Comparison of ENCODE assay signal across 29 cellular contexts in the genomic region with DNA sequence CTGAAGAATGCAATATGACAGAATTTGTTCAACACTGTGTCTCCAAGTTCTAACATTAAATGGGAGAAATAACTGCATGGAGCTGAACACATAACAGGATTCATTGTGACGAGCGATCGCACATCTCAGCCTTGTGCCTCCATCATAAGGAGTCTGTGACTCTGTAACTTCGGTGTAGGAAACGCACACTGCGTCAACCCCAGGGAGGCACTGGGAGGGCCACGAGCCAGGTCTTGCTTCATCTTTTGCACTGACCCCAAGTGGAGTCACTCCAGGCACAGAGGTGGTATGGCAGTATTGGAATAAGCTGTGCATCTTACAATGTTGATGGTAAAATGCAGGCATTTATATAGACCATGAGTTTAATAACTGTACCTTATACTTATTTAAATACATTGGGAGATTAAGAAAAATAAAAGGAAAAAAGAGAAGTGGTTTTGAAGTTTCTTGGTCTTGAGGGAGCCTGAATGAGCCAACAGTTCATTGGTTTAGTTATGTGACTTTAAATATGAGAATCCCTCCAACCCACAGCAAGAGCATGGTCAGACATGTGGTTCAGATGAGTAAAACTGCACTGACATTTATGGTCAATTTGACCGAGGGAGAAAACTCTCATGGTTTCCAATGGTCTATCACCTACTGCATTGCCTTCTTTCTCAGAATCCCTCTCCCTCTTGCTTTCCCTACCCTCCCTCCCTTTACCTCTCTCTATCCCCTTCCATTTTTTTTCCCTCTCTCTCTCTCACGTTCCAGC. TPM values are rescaled to one million over a fixed set of nuclear protein-coding genes. Genes with fewer than 3 reads are reported as not detected.
DNase-seq lines count a peak whose midpoint lies in the region; ATAC-seq and TF ChIP-seq lines count a peak whose summit lies in the region.
"Had no signal": no experiment of that assay in that cellular context is flagged by ENCODE, and none has a peak within 500 bp of the region (broad histone marks: within the 10 kb centered on the region; RNA-seq: fewer than 3 reads in every experiment).

No MANE protein-coding gene starts in this region.

- H3K4me1 ChIP-seq in OCI-LY3 (ENCODE audit: low read length), result no peaks in the 10 kb centered on the region
- H3K4me1 ChIP-seq in tibial nerve, result peaks cover 0 to 53% (median 8%) of the 10 kb centered on the region in 4 donors

- H3K27me3 Mint-ChIP-seq in activated CD8-positive, alpha-beta T cell treated with anti-CD3 and anti-CD28 coated beads for 36 hours, result peaks cover 22% of the 10 kb centered on the region
- H3K27me3 Mint-ChIP-seq in activated CD8-positive, alpha-beta T cell treated with anti-CD3 and anti-CD28 coated beads, Interleukin-2, amount 10 ng/mL, durations not matched to agents 7 days and 5 days (ENCODE audit: low read depth), result peaks cover 14% of the 10 kb centered on the region
- peaks cover 51% of the 10 kb centered on the region for H3K27me3 Mint-ChIP-seq in nephron progenitor cell (ENCODE audit: low read depth, poor library complexity)

- no peak for TF ChIP-seq POLR2A in tibial nerve (IDR thresholded peaks at IDR 0.05)

- H3K4me3 ChIP-seq in OCI-LY3 (ENCODE audit: low read length), result no peak overlapping the region
- H3K4me3 ChIP-seq in tibial nerve, result peak overlapping the region in 1 of 4 donors; percentile 24
- H3K4me3 ChIP-seq: adrenal gland, PC-9, testis had no signal

- TF ChIP-seq CTCF in activated CD8-positive, alpha-beta T cell treated with anti-CD3 and anti-CD28 coated beads for 36 hours (IDR thresholded peaks at IDR 0.05), result no peak
- no peak for TF ChIP-seq CTCF in OCI-LY3 (IDR thresholded peaks at IDR 0.05; ENCODE audit: low read depth, low read length)
- no peak for TF ChIP-seq CTCF in nephron progenitor cell (IDR thresholded peaks at IDR 0.05)
- TF ChIP-seq CTCF in tibial nerve (IDR thresholded peaks at IDR 0.05), result no peak

- no peaks in the 10 kb centered on the region for H3K79me2 ChIP-seq in OCI-LY3 (ENCODE audit: low read length)

- no peak overlapping the region for H3K27ac Mint-ChIP-seq in activated CD8-positive, alpha-beta T cell treated with anti-CD3 and anti-CD28 coated beads for 36 hours
- H3K27ac Mint-ChIP-seq in activated CD8-positive, alpha-beta T cell treated with anti-CD3 and anti-CD28 coated beads, Interleukin-2, amount 10 ng/mL, durations not matched to agents 7 days and 5 days, result no peak overlapping the region
- peak overlapping the region; percentile 62 for H3K27ac Mint-ChIP-seq in nephron progenitor cell
- H3K27ac Mint-ChIP-seq: brain; CD8-positive, alpha-beta T cell; immature natural killer cell; naive thymus-derived CD8-positive, alpha-beta T cell; stimulated activated memory B cell treated with anti-CD40 and anti-IgM and Interleukin-4, amounts not matched to agents 10 μg/mL and 1 μg/mL and 100 μg/mL, for 72 hours had no signal

- no peak for ATAC-seq in activated CD8-positive, alpha-beta T cell treated with anti-CD3 and anti-CD28 coated beads for 36 hours
- ATAC-seq in activated CD8-positive, alpha-beta T cell treated with anti-CD3 and anti-CD28 coated beads, Interleukin-2, amount 10 ng/mL, durations not matched to agents 7 days and 5 days, result no peak
- ATAC-seq: CD8-positive, alpha-beta T cell; left ventricle myocardium superior; naive thymus-derived CD8-positive, alpha-beta T cell; Right ventricle myocardium inferior; stimulated activated memory B cell treated with anti-CD40 and anti-IgM and Interleukin-4, amounts not matched to agents 10 μg/mL and 1 μg/mL and 100 μg/mL, for 72 hours had no signal

- H2AFZ ChIP-seq in OCI-LY3 (ENCODE audit: low read depth, low read length), result no peak overlapping the region
- H2AFZ ChIP-seq: PC-9 had no signal

- no peaks in the 10 kb centered on the region for H3K9me3 Mint-ChIP-seq in activated CD8-positive, alpha-beta T cell treated with anti-CD3 and anti-CD28 coated beads for 36 hours
- no peaks in the 10 kb centered on the region for H3K9me3 Mint-ChIP-seq in activated CD8-positive, alpha-beta T cell treated with anti-CD3 and anti-CD28 coated beads, Interleukin-2, amount 10 ng/mL, durations not matched to agents 7 days and 5 days (ENCODE audit: insufficient read depth)
- peaks cover 20% of the 10 kb centered on the region for H3K9me3 Mint-ChIP-seq in nephron progenitor cell
- H3K9me3 Mint-ChIP-seq: CD8-positive, alpha-beta T cell; immature natural killer cell; stimulated activated memory B cell treated with anti-CD40 and anti-IgM and Interleukin-4, amounts not matched to agents 10 μg/mL and 1 μg/mL and 100 μg/mL, for 72 hours had no signal

- H3K36me3 ChIP-seq in OCI-LY3 (replicated peaks; ENCODE audit: low read depth, low read length), result no peaks in the 10 kb centered on the region
- H3K36me3 ChIP-seq in tibial nerve, result no peaks in the 10 kb centered on the region
- H3K36me3 ChIP-seq: adrenal gland had no signal

- H3K4me1 Mint-ChIP-seq in activated CD8-positive, alpha-beta T cell treated with anti-CD3 and anti-CD28 coated beads for 36 hours (ENCODE audit: low read depth), result peaks cover 2% of the 10 kb centered on the region
- peaks cover 11% of the 10 kb centered on the region for H3K4me1 Mint-ChIP-seq in activated CD8-positive, alpha-beta T cell treated with anti-CD3 and anti-CD28 coated beads, Interleukin-2, amount 10 ng/mL, durations not matched to agents 7 days and 5 days (ENCODE audit: low read depth)
- no peaks in the 10 kb centered on the region for H3K4me1 Mint-ChIP-seq in nephron progenitor cell
- H3K4me1 Mint-ChIP-seq: immature natural killer cell; stimulated activated memory B cell treated with anti-CD40 and anti-IgM and Interleukin-4, amounts not matched to agents 10 μg/mL and 1 μg/mL and 100 μg/mL, for 72 hours had no signal

- POLR2A ChIA-PET in activated CD8-positive, alpha-beta T cell treated with anti-CD3 and anti-CD28 coated beads for 36 hours (lab: Charles Lee), result no interaction called here
- POLR2A ChIA-PET in activated CD8-positive, alpha-beta T cell treated with anti-CD3 and anti-CD28 coated beads, Interleukin-2, amount 10 ng/mL, durations not matched to agents 7 days and 5 days (lab: Charles Lee), result no interaction called here

- intact Hi-C loops in activated CD8-positive, alpha-beta T cell treated with anti-CD3 and anti-CD28 coated beads for 36 hours (cut with micrococcal nuclease), result no loop called here
- intact Hi-C loops in posterior vena cava (cut with DNase I), result no loop called here

- H3K9ac ChIP-seq in OCI-LY3 (ENCODE audit: low read length), result no peak overlapping the region

- H3K27me3 ChIP-seq in OCI-LY3 (ENCODE audit: low read depth, low read length) (no peaks in the 10 kb centered on the region), tibial nerve (no peaks in the 10 kb centered on the region)
- H3K27me3 ChIP-seq: adrenal gland, testis had no signal

- no peaks in the 10 kb centered on the region for H3K36me3 Mint-ChIP-seq in activated CD8-positive, alpha-beta T cell treated with anti-CD3 and anti-CD28 coated beads for 36 hours (ENCODE audit: low read depth)
- H3K36me3 Mint-ChIP-seq in activated CD8-positive, alpha-beta T cell treated with anti-CD3 and anti-CD28 coated beads, Interleukin-2, amount 10 ng/mL, durations not matched to agents 7 days and 5 days (ENCODE audit: low read depth), result no peaks in the 10 kb centered on the region
- H3K36me3 Mint-ChIP-seq in nephron progenitor cell (ENCODE audit: low read depth), result no peaks in the 10 kb centered on the region
- H3K36me3 Mint-ChIP-seq: brain; CD8-positive, alpha-beta T cell; immature natural killer cell; stimulated activated memory B cell treated with anti-CD40 and anti-IgM and Interleukin-4, amounts not matched to agents 10 μg/mL and 1 μg/mL and 100 μg/mL, for 72 hours had no signal

- H3K4me3 Mint-ChIP-seq in activated CD8-positive, alpha-beta T cell treated with anti-CD3 and anti-CD28 coated beads for 36 hours, result no peak overlapping the region
- no peak overlapping the region for H3K4me3 Mint-ChIP-seq in activated CD8-positive, alpha-beta T cell treated with anti-CD3 and anti-CD28 coated beads, Interleukin-2, amount 10 ng/mL, durations not matched to agents 7 days and 5 days
- no peak overlapping the region for H3K4me3 Mint-ChIP-seq in nephron progenitor cell
- H3K4me3 Mint-ChIP-seq: brain; CD8-positive, alpha-beta T cell; immature natural killer cell; naive thymus-derived CD8-positive, alpha-beta T cell; stimulated activated memory B cell treated with anti-CD40 and anti-IgM and Interleukin-4, amounts not matched to agents 10 μg/mL and 1 μg/mL and 100 μg/mL, for 72 hours had no signal

- CTCF ChIA-PET in activated CD8-positive, alpha-beta T cell treated with anti-CD3 and anti-CD28 coated beads for 36 hours (lab: Charles Lee), result interaction anchor here (1.5 kb wide), 1 partner anchor 12 kb away, joined by 4 read pairs; no protein-coding TSS in a partner anchor
- CTCF ChIA-PET in activated CD8-positive, alpha-beta T cell treated with anti-CD3 and anti-CD28 coated beads, Interleukin-2, amount 10 ng/mL, durations not matched to agents 7 days and 5 days (lab: Charles Lee), result interaction anchor here (2.8 kb wide), 1 partner anchor 13 kb away, joined by 8 read pairs; no protein-coding TSS in a partner anchor

- in situ Hi-C loops in G401 (cut with HindIII; ENCODE audit: low sequenced_read_pairs), result no loop called here

- no peaks in the 10 kb centered on the region for H4K20me1 ChIP-seq in OCI-LY3 (ENCODE audit: insufficient read depth, low read length)

- H3K27ac ChIP-seq in OCI-LY3 (ENCODE audit: low read length) (no peak overlapping the region), tibial nerve (peak overlapping the region in 3 of 4 donors; percentile 16 to 100 (median 98))
- H3K27ac ChIP-seq: adrenal gland, HL-60, PC-9, testis, VCaP had no signal

- TF ChIP-seq EP300 in tibial nerve (IDR thresholded peaks at IDR 0.05), result peak in 1 of 2 donors; percentile 34

- peak; percentile 15 for DNase-seq in activated CD8-positive, alpha-beta T cell treated with anti-CD3 and anti-CD28 coated beads for 36 hours
- DNase-seq in activated CD8-positive, alpha-beta T cell treated with anti-CD3 and anti-CD28 coated beads, Interleukin-2, amount 10 ng/mL, durations not matched to agents 7 days and 5 days, result no peak
- DNase-seq in nephron progenitor cell (no peak), tibial nerve (ENCODE audit: low spot score in 2 of 2) (no peak), G401 (ENCODE audit: low spot score) (no peak), DMS114 treated with DMSO at 0.1 percent for 48 hours (lab: John Stamatoyannopoulos, UW; ENCODE audit: unreplicated experiment) (no peak), posterior vena cava (ENCODE audit: low spot score) (no peak)
- DNase-seq: activated CD4-positive, alpha-beta T cell treated with anti-CD3 and anti-CD28 coated beads for 4 hours; activated T-cell treated with anti-CD3 and anti-CD28 coated beads, Interleukin-2, amount 50 U/mL, for 1 hour; adrenal gland; CD8-positive, alpha-beta T cell; DMS 273 treated with DMSO at 0.1 percent for 48 hours; hypothalamus; immature natural killer cell; left ventricle myocardium superior; naive thymus-derived CD8-positive, alpha-beta T cell; NCI-H1105; NCI-H2081; NCI-H2227 treated with DMSO at 0.1 percent for 48 hours; PC-9; retina; stimulated activated CD4-positive, alpha-beta T cell treated with anti-CD3 and anti-CD28 coated beads, Interleukin-4, amount 100 ng/mL, for 1 hour; testis had no signal

- no peaks in the 10 kb centered on the region for H3K9me3 ChIP-seq in OCI-LY3 (ENCODE audit: insufficient read depth, low read length)
- no peaks in the 10 kb centered on the region for H3K9me3 ChIP-seq in tibial nerve
- H3K9me3 ChIP-seq: adrenal gland, testis had no signal

- WGBS in tibial nerve, 2 donors, result 48 to 60% methylated on average over 9 of the region's 9 CpGs

- H3K4me2 ChIP-seq in OCI-LY3 (ENCODE audit: low read length), result 0 out of 2 replicates have a peak overlapping the region, but pooled peaks have one; percentile 14
- H3K4me2 ChIP-seq: PC-9 had no signal

RNA-seq across cellular contexts. Expression of a gene that starts 5.7 kb away (rescaled TPM):
- total RNA-seq in activated CD8-positive, alpha-beta T cell treated with anti-CD3 and anti-CD28 coated beads for 36 hours, result under 1 TPM in 1 of 2 experiments, not detected in 1; 0.20 TPM
- not detected for total RNA-seq in activated CD8-positive, alpha-beta T cell treated with anti-CD3 and anti-CD28 coated beads, Interleukin-2, amount 10 ng/mL, durations not matched to agents 7 days and 5 days
- 1,000 to 10,000 TPM in 3 of 4 donors, 100 to 1,000 TPM in 1; 784 to 3,019 (median 2,270) TPM for total RNA-seq in tibial nerve
- 3.2 TPM in 1 of 2 replicates, not detected in the other for total RNA-seq in G401 (2014; rRNA removed; shearing (Covaris generic))
- 100 to 1,000 TPM; 130 to 245 TPM for total RNA-seq in posterior vena cava

Comparison
In these comparisons a context has a peak if more than half of its experiments do, and no peak if none do; other contexts are left out.
1. RNA of a gene that starts 5.7 kb away (total RNA-seq): 784 to 3,019 TPM in tibial nerve and 130 to 245 TPM in posterior vena cava; 3.2 TPM in G401, not detected in activated CD8-positive, alpha-beta T cell treated with anti-CD3 and anti-CD28 coated beads, Interleukin-2, amount 10 ng/mL, durations not matched to agents 7 days and 5 days and 0.20 TPM in activated CD8-positive, alpha-beta T cell treated with anti-CD3 and anti-CD28 coated beads for 36 hours; every median in the first group is over 10 times any median in the second.